Comparison of ENCODE assay signal across 1 cellular context in the genomic region with DNA sequence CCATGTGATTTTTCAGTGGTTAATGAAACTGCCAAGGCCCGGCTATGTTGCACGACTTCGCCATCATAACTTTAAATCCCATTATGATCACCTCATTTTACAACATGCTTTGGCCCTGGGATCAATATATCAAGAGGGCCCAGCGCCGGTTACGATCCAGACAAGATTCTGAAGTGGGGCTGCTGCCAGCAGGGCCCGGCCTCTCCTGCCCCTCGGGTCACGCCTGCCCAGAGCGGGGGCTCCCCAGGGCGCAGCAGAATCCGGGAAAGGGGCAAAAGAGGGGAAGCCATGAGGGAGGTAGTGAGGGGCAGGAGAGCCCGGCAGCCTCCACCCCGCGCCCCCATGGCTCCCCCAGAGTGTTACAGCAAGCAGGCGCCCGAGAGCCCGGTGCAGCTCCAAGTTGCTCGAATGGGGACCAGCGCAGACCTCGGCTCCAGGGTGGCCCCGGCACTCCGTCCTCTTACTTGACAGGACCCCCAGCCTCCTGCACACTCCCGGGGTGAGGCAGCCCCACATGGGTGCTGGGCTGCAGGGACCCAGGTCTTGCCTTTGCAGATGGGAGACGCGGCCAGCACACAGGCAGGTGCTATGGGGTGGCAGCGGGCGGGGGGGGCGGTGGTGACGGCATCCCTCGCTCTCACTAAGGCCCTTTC.
TF ChIP-seq lines count a peak whose summit lies in the region.

No MANE protein-coding gene starts in this region.

TF ChIP-seq in GM23338, 12 proteins besides CTCF, POLR2A, EP300 and RAD21 (continued from another document):
- TF ChIP-seq, protein P1, sequence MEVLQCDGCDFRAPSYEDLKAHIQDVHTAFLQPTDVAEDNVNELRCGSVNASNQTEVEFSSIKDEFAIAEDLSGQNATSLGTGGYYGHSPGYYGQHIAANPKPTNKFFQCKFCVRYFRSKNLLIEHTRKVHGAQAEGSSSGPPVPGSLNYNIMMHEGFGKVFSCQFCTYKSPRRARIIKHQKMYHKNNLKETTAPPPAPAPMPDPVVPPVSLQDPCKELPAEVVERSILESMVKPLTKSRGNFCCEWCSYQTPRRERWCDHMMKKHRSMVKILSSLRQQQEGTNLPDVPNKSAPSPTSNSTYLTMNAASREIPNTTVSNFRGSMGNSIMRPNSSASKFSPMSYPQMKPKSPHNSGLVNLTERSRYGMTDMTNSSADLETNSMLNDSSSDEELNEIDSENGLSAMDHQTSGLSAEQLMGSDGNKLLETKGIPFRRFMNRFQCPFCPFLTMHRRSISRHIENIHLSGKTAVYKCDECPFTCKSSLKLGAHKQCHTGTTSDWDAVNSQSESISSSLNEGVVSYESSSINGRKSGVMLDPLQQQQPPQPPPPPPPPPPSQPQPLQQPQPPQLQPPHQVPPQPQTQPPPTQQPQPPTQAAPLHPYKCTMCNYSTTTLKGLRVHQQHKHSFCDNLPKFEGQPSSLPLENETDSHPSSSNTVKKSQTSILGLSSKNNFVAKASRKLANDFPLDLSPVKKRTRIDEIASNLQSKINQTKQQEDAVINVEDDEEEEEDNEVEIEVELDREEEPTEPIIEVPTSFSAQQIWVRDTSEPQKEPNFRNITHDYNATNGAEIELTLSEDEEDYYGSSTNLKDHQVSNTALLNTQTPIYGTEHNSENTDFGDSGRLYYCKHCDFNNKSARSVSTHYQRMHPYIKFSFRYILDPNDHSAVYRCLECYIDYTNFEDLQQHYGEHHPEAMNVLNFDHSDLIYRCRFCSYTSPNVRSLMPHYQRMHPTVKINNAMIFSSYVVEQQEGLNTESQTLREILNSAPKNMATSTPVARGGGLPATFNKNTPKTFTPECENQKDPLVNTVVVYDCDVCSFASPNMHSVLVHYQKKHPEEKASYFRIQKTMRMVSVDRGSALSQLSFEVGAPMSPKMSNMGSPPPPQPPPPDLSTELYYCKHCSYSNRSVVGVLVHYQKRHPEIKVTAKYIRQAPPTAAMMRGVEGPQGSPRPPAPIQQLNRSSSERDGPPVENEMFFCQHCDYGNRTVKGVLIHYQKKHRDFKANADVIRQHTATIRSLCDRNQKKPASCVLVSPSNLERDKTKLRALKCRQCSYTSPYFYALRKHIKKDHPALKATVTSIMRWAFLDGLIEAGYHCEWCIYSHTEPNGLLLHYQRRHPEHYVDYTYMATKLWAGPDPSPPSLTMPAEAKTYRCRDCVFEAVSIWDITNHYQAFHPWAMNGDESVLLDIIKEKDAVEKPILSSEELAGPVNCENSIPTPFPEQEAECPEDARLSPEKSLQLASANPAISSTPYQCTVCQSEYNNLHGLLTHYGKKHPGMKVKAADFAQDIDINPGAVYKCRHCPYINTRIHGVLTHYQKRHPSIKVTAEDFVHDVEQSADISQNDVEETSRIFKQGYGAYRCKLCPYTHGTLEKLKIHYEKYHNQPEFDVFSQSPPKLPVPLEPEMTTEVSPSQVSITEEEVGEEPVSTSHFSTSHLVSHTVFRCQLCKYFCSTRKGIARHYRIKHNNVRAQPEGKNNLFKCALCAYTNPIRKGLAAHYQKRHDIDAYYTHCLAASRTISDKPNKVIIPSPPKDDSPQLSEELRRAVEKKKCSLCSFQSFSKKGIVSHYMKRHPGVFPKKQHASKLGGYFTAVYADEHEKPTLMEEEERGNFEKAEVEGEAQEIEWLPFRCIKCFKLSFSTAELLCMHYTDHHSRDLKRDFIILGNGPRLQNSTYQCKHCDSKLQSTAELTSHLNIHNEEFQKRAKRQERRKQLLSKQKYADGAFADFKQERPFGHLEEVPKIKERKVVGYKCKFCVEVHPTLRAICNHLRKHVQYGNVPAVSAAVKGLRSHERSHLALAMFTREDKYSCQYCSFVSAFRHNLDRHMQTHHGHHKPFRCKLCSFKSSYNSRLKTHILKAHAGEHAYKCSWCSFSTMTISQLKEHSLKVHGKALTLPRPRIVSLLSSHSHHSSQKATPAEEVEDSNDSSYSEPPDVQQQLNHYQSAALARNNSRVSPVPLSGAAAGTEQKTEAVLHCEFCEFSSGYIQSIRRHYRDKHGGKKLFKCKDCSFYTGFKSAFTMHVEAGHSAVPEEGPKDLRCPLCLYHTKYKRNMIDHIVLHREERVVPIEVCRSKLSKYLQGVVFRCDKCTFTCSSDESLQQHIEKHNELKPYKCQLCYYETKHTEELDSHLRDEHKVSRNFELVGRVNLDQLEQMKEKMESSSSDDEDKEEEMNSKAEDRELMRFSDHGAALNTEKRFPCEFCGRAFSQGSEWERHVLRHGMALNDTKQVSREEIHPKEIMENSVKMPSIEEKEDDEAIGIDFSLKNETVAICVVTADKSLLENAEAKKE (CRISPR knock-in tag; IDR thresholded peaks at IDR 0.05): no peak
- TF ChIP-seq EZH2phosphoT487 (IDR thresholded peaks at IDR 0.05; ENCODE audit: unreplicated experiment): no peak
- no peak for TF ChIP-seq NANOG (IDR thresholded peaks at IDR 0.05; ENCODE audit: borderline replicate concordance)
- no peak for TF ChIP-seq ZNF114 (CRISPR knock-in tag; IDR thresholded peaks at IDR 0.05)
- TF ChIP-seq, protein P2, sequence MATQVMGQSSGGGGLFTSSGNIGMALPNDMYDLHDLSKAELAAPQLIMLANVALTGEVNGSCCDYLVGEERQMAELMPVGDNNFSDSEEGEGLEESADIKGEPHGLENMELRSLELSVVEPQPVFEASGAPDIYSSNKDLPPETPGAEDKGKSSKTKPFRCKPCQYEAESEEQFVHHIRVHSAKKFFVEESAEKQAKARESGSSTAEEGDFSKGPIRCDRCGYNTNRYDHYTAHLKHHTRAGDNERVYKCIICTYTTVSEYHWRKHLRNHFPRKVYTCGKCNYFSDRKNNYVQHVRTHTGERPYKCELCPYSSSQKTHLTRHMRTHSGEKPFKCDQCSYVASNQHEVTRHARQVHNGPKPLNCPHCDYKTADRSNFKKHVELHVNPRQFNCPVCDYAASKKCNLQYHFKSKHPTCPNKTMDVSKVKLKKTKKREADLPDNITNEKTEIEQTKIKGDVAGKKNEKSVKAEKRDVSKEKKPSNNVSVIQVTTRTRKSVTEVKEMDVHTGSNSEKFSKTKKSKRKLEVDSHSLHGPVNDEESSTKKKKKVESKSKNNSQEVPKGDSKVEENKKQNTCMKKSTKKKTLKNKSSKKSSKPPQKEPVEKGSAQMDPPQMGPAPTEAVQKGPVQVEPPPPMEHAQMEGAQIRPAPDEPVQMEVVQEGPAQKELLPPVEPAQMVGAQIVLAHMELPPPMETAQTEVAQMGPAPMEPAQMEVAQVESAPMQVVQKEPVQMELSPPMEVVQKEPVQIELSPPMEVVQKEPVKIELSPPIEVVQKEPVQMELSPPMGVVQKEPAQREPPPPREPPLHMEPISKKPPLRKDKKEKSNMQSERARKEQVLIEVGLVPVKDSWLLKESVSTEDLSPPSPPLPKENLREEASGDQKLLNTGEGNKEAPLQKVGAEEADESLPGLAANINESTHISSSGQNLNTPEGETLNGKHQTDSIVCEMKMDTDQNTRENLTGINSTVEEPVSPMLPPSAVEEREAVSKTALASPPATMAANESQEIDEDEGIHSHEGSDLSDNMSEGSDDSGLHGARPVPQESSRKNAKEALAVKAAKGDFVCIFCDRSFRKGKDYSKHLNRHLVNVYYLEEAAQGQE (IDR thresholded peaks at IDR 0.05; ENCODE audit: unreplicated experiment): no peak
- no peak for TF ChIP-seq EZH2 (IDR thresholded peaks at IDR 0.05; ENCODE audit: low read depth, unreplicated experiment)
- TF ChIP-seq, protein P3, sequence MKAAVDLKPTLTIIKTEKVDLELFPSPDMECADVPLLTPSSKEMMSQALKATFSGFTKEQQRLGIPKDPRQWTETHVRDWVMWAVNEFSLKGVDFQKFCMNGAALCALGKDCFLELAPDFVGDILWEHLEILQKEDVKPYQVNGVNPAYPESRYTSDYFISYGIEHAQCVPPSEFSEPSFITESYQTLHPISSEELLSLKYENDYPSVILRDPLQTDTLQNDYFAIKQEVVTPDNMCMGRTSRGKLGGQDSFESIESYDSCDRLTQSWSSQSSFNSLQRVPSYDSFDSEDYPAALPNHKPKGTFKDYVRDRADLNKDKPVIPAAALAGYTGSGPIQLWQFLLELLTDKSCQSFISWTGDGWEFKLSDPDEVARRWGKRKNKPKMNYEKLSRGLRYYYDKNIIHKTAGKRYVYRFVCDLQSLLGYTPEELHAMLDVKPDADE (IDR thresholded peaks at IDR 0.05): no peak
- no peak for TF ChIP-seq POLR2AphosphoS5 (IDR thresholded peaks at IDR 0.05; ENCODE audit: low read depth)
- no peak for TF ChIP-seq STAT1 (IDR thresholded peaks at IDR 0.05; ENCODE audit: unreplicated experiment)
- no peak for TF ChIP-seq ZNF331 (CRISPR knock-in tag; IDR thresholded peaks at IDR 0.05; ENCODE audit: low read depth)
- no peak for TF ChIP-seq JUNB (IDR thresholded peaks at IDR 0.05; ENCODE audit: unreplicated experiment)
